ENCODE assay signal across 8 cellular contexts in the genomic region with DNA sequence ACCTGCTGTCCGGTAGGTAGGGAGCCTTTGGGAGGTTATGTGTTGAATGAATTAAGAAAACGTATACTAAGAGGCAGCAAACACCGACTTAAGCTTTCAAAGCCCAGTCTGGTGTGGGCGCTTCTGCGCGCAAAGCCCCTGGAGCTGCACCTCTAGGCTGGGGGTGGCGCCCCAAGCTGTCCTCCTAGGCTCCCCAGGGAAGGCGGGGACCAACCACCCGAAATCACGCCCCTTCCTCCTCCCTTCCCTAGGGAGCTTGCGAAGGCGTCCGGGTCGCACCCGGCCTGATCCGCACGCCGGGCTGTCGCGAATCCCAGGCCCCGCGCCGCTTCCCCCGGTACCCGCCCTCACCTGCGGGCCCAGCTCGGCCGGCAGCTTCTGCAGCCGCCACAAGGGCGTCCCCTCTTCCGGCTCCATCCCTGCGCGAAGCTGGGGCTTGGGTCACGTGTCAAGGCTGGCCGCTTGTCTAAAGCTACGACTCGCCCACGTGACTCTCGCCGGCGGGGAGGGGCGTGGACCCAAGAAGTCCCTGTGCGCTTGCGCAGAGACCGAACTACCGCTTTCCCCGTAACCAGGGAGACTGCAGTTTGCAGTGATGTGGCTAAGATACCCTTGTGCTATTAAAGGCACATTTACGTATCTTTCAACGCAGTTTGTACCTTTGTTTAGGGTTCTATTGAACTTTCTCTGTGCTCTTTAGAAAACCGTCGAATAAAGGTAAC.
A peak's percentile ranks its signal among the peaks of the same experiment; 100 is the strongest.
DNase-seq lines count a peak whose midpoint lies in the region; ATAC-seq and TF ChIP-seq lines count a peak whose summit lies in the region.

TSS of gene COMMD8 (minus strand) at position 468 of the 722 bp plus-strand sequence. CDS start at position 417, 51 bp downstream.

- H2AFZ ChIP-seq in MM.1S (ENCODE audit: low read length): peak within 1 kb of the TSS; percentile 83

- H3K27ac ChIP-seq in MM.1S (ENCODE audit: low read length): peak within 1 kb of the TSS; percentile 66

- H3K9me3 Mint-ChIP-seq in nephron progenitor cell: no peaks in the 10 kb centered on the region
- no peaks in the 10 kb centered on the region for H3K9me3 Mint-ChIP-seq in stimulated activated naive CD8-positive, alpha-beta T cell treated with anti-CD3 and anti-CD28 coated beads, Interleukin-15, amount 100 ng/mL, for 72 hours

- no peaks in the 10 kb centered on the region for H3K9me2 ChIP-seq in MM.1S (replicated peaks; ENCODE audit: insufficient read depth, low read length)

- peaks cover 3% of the 10 kb centered on the region for H3K27me3 Mint-ChIP-seq in nephron progenitor cell (ENCODE audit: low read depth, poor library complexity)
- no peaks in the 10 kb centered on the region for H3K27me3 Mint-ChIP-seq in stimulated activated naive CD8-positive, alpha-beta T cell treated with anti-CD3 and anti-CD28 coated beads, Interleukin-15, amount 100 ng/mL, for 72 hours

- peaks cover 28% of the 10 kb centered on the region for H3K4me1 Mint-ChIP-seq in nephron progenitor cell
- H3K4me1 Mint-ChIP-seq in stimulated activated naive CD8-positive, alpha-beta T cell treated with anti-CD3 and anti-CD28 coated beads, Interleukin-15, amount 100 ng/mL, for 72 hours: peaks cover 24% of the 10 kb centered on the region

- TF ChIP-seq CTCF in MM.1S (IDR thresholded peaks at IDR 0.05; ENCODE audit: low read length): peak; percentile 28; the same call in 1 of the 2 replicates
- peak; percentile 32 for TF ChIP-seq CTCF in nephron progenitor cell (IDR thresholded peaks at IDR 0.05)

- H3K4me1 ChIP-seq in MM.1S (ENCODE audit: low read length): peaks cover 6% of the 10 kb centered on the region; the same call in 1 of the 2 replicates

- peak within 1 kb of the TSS; percentile 37 for H3K27ac Mint-ChIP-seq in nephron progenitor cell
- peak within 1 kb of the TSS; percentile 68 to 93 for H3K27ac Mint-ChIP-seq in stimulated activated naive CD8-positive, alpha-beta T cell treated with anti-CD3 and anti-CD28 coated beads, Interleukin-15, amount 100 ng/mL, for 72 hours

- no peaks in the 10 kb centered on the region for H3K36me3 ChIP-seq in MM.1S (replicated peaks; ENCODE audit: insufficient read depth, low read length)

- peaks cover 15% of the 10 kb centered on the region for H3K36me3 Mint-ChIP-seq in nephron progenitor cell (ENCODE audit: low read depth)

- no peaks in the 10 kb centered on the region for H3K27me3 ChIP-seq in MM.1S (replicated peaks; ENCODE audit: insufficient read depth, low read length)

- no peaks in the 10 kb centered on the region for H4K20me1 ChIP-seq in MM.1S (ENCODE audit: insufficient read depth, low read length)

- peak within 1 kb of the TSS; percentile 83 for H3K4me2 ChIP-seq in MM.1S (ENCODE audit: low read depth, low read length)

- DNase-seq in GF-D8 (lab: John Stamatoyannopoulos, UW) (peak; percentile 82), HCEC 1CT (peak; percentile 89), MM.1S (peak; percentile 99), SIG-M5 (lab: John Stamatoyannopoulos, UW) (peak; percentile 63), activated gamma-delta T cell (lab: John Stamatoyannopoulos, UW) (peak; percentile 88), fibroblast of the conjunctiva (ENCODE audit: low read depth) (peak; percentile 95), nephron progenitor cell (peak; percentile 97)
- peak; percentile 95 to 97 for DNase-seq in stimulated activated naive CD8-positive, alpha-beta T cell treated with anti-CD3 and anti-CD28 coated beads, Interleukin-15, amount 100 ng/mL, for 72 hours

- peaks cover 6% of the 10 kb centered on the region for H3F3A ChIP-seq in MM.1S (ENCODE audit: insufficient read depth, low read length)

- peak within 1 kb of the TSS; percentile 60 for H3K9ac ChIP-seq in MM.1S (ENCODE audit: low read length)

- peak within 1 kb of the TSS; percentile 87 for H3K4me3 Mint-ChIP-seq in nephron progenitor cell
- peak within 1 kb of the TSS; percentile 87 to 89 for H3K4me3 Mint-ChIP-seq in stimulated activated naive CD8-positive, alpha-beta T cell treated with anti-CD3 and anti-CD28 coated beads, Interleukin-15, amount 100 ng/mL, for 72 hours

- peaks cover 6% of the 10 kb centered on the region; the same call in 1 of the 2 replicates for H3K79me2 ChIP-seq in MM.1S (ENCODE audit: low read length)

- peak within 1 kb of the TSS; percentile 66 for H3K4me3 ChIP-seq in MM.1S (ENCODE audit: low read length)

- ATAC-seq in stimulated activated naive CD8-positive, alpha-beta T cell treated with anti-CD3 and anti-CD28 coated beads, Interleukin-15, amount 100 ng/mL, for 72 hours: peak; percentile 98

- no peaks in the 10 kb centered on the region for H3K9me3 ChIP-seq in MM.1S (replicated peaks; ENCODE audit: insufficient read depth, low read length)

Comparison
In these comparisons a context has a peak if more than half of its experiments do, and no peak if none do; other contexts are left out.
1. Peak in every context shown above with its lines: DNase-seq, ATAC-seq, H3K4me3 ChIP-seq and H3K27ac ChIP-seq.